Comparison of ENCODE assay signal across 1 cellular context in the genomic region with DNA sequence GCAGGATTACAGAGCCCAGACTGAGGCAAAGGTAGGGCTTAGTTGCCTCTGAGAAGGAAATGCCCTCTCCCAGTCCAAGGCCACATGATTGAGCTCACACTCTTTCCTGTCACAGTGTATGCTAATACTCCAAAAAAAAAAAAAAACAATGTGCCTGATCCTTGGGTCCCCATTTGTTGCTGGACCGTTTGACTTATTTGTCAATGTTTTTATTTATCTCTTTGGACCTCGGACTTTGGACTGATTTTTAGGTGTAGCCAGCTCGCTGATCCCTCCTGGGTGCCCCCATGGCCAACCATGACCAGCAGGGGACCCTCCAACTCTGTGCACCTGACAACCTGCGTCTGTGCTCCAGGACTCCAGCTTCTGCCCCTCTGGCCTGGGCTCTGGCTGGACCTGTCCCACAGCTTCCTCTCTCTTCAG.
TF ChIP-seq lines count a peak whose summit lies in the region.

No MANE protein-coding gene starts in this region.

TF ChIP-seq in HepG2, 621 proteins besides CTCF, POLR2A, EP300 and RAD21 (continued from another document):
- TF ChIP-seq, protein P1, sequence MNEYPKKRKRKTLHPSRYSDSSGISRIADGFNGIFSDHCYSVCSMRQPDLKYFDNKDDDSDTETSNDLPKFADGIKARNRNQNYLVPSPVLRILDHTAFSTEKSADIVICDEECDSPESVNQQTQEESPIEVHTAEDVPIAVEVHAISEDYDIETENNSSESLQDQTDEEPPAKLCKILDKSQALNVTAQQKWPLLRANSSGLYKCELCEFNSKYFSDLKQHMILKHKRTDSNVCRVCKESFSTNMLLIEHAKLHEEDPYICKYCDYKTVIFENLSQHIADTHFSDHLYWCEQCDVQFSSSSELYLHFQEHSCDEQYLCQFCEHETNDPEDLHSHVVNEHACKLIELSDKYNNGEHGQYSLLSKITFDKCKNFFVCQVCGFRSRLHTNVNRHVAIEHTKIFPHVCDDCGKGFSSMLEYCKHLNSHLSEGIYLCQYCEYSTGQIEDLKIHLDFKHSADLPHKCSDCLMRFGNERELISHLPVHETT (CRISPR knock-in tag; conservative IDR thresholded peaks at IDR 0.05), result 0 out of 2 replicates have a peak, but pooled peaks have one; percentile 49
- TF ChIP-seq ZHX1 (CRISPR knock-in tag; IDR thresholded peaks at IDR 0.05; ENCODE audit: low read depth), result no peak
- no peak for TF ChIP-seq HOXD1 (CRISPR knock-in tag; IDR thresholded peaks at IDR 0.05)
- TF ChIP-seq ZNF550 (CRISPR knock-in tag; IDR thresholded peaks at IDR 0.05; ENCODE audit: borderline replicate concordance), result no peak
- TF ChIP-seq BRCA1 (CRISPR knock-in tag; IDR thresholded peaks at IDR 0.05), result 0 out of 2 replicates have a peak, but pooled peaks have one; percentile 50
- TF ChIP-seq PHF21A (CRISPR knock-in tag; IDR thresholded peaks at IDR 0.05), result peak; percentile 58; the same call in 1 of the 2 replicates
- no peak for TF ChIP-seq ZNF678 (CRISPR knock-in tag; IDR thresholded peaks at IDR 0.05)
- TF ChIP-seq ZNF138 (CRISPR knock-in tag; IDR thresholded peaks at IDR 0.05; ENCODE audit: low read depth), result no peak
- TF ChIP-seq ZSCAN20 (CRISPR knock-in tag; IDR thresholded peaks at IDR 0.05; ENCODE audit: borderline replicate concordance), result no peak
- TF ChIP-seq ZEB1 (IDR thresholded peaks at IDR 0.05; ENCODE audit: insufficient replicate concordance, low read depth), result no peak
- TF ChIP-seq, protein P2, sequence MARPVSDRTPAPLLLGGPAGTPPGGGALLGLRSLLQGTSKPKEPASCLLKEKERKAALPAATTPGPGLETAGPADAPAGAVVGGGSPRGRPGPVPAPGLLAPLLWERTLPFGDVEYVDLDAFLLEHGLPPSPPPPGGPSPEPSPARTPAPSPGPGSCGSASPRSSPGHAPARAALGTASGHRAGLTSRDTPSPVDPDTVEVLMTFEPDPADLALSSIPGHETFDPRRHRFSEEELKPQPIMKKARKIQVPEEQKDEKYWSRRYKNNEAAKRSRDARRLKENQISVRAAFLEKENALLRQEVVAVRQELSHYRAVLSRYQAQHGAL (CRISPR knock-in tag; IDR thresholded peaks at IDR 0.05; ENCODE audit: not compliant biosample characterization), result no peak
- no peak for TF ChIP-seq SETDB1 (CRISPR knock-in tag; IDR thresholded peaks at IDR 0.05; ENCODE audit: borderline replicate concordance)
- peak; percentile 70 for TF ChIP-seq IRF2 (CRISPR knock-in tag; IDR thresholded peaks at IDR 0.05)
- 0 out of 2 replicates have a peak, but pooled peaks have one; percentile 57 for TF ChIP-seq KLF6 (CRISPR knock-in tag; IDR thresholded peaks at IDR 0.05)
- no peak for TF ChIP-seq ZNF101 (CRISPR knock-in tag; IDR thresholded peaks at IDR 0.05; ENCODE audit: borderline replicate concordance, low read depth)
- no peak for TF ChIP-seq RCOR2 (CRISPR knock-in tag; IDR thresholded peaks at IDR 0.05)
- TF ChIP-seq, protein P3, sequence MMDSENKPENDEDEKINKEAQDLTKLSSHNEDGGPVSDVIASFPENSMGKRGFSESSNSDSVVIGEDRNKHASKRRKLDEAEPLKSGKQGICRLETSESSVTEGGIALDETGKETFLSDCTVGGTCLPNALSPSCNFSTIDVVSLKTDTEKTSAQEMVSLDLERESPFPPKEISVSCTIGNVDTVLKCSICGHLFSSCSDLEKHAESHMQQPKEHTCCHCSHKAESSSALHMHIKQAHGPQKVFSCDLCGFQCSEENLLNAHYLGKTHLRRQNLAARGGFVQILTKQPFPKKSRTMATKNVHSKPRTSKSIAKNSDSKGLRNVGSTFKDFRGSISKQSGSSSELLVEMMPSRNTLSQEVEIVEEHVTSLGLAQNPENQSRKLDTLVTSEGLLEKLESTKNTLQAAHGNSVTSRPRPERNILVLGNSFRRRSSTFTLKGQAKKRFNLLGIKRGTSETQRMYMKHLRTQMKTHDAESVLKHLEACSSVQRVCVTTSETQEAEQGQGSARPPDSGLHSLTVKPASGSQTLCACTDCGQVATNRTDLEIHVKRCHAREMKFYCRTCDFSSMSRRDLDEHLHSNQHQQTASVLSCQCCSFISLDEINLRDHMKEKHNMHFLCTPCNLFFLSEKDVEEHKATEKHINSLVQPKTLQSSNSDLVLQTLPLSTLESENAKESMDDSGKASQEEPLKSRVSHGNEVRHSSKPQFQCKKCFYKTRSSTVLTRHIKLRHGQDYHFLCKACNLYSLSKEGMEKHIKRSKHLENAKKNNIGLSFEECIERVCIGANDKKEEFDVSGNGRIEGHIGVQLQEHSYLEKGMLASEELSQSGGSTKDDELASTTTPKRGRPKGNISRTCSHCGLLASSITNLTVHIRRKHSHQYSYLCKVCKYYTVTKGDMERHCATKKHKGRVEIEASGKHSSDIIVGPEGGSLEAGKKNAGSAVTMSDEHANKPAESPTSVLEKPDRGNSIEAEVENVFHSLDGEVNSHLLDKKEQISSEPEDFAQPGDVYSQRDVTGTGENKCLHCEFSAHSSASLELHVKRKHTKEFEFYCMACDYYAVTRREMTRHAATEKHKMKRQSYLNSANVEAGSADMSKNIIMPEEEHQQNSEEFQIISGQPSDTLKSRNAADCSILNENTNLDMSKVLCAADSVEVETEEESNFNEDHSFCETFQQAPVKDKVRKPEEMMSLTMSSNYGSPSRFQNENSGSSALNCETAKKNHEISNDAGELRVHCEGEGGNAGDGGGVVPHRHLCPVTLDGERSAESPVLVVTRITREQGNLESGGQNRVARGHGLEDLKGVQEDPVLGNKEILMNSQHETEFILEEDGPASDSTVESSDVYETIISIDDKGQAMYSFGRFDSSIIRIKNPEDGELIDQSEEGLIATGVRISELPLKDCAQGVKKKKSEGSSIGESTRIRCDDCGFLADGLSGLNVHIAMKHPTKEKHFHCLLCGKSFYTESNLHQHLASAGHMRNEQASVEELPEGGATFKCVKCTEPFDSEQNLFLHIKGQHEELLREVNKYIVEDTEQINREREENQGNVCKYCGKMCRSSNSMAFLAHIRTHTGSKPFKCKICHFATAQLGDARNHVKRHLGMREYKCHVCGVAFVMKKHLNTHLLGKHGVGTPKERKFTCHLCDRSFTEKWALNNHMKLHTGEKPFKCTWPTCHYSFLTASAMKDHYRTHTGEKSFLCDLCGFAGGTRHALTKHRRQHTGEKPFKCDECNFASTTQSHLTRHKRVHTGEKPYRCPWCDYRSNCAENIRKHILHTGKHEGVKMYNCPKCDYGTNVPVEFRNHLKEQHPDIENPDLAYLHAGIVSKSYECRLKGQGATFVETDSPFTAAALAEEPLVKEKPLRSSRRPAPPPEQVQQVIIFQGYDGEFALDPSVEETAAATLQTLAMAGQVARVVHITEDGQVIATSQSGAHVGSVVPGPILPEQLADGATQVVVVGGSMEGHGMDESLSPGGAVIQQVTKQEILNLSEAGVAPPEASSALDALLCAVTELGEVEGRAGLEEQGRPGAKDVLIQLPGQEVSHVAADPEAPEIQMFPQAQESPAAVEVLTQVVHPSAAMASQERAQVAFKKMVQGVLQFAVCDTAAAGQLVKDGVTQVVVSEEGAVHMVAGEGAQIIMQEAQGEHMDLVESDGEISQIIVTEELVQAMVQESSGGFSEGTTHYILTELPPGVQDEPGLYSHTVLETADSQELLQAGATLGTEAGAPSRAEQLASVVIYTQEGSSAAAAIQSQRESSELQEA (CRISPR knock-in tag; IDR thresholded peaks at IDR 0.05; ENCODE audit: not compliant biosample characterization), result no peak
- TF ChIP-seq, protein P4, sequence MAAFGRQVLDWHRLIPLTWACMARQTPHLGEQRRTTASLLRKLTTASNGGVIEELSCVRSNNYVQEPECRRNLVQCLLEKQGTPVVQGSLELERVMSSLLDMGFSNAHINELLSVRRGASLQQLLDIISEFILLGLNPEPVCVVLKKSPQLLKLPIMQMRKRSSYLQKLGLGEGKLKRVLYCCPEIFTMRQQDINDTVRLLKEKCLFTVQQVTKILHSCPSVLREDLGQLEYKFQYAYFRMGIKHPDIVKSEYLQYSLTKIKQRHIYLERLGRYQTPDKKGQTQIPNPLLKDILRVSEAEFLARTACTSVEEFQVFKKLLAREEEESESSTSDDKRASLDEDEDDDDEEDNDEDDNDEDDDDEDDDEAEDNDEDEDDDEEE (CRISPR knock-in tag; IDR thresholded peaks at IDR 0.05), result no peak
- no peak for TF ChIP-seq ZNF260 (CRISPR knock-in tag; IDR thresholded peaks at IDR 0.05; ENCODE audit: borderline replicate concordance, low read depth)
- no peak for TF ChIP-seq ZNF850 (CRISPR knock-in tag; conservative IDR thresholded peaks at IDR 0.05)
- peak; percentile 13; the same call in 1 of the 2 replicates for TF ChIP-seq YEATS2 (CRISPR knock-in tag; IDR thresholded peaks at IDR 0.05; ENCODE audit: borderline replicate concordance)
